In genomic region chr20:44785768-44786167, GRCh38 we compare ENCODE assay signal across 1 cellular context.
TF ChIP-seq lines count a peak whose summit lies in the region.

No MANE protein-coding gene starts in this region.

TF ChIP-seq in H1, 55 proteins besides CTCF, POLR2A, EP300 and RAD21:
- no peak for TF ChIP-seq POU5F1 (IDR thresholded peaks at IDR 0.05; ENCODE audit: low read depth, low read length)
- no peak for TF ChIP-seq CEBPB (IDR thresholded peaks at IDR 0.05; ENCODE audit: low read depth, low read length)
- no peak for TF ChIP-seq GTF2F1 (IDR thresholded peaks at IDR 0.05; ENCODE audit: borderline replicate concordance, low read depth, low read length)
- no peak for TF ChIP-seq JUN (IDR thresholded peaks at IDR 0.05; ENCODE audit: low read depth, low read length)
- TF ChIP-seq BRCA1 (IDR thresholded peaks at IDR 0.05; ENCODE audit: low read depth, low read length): no peak
- TF ChIP-seq SIX5 (IDR thresholded peaks at IDR 0.05; ENCODE audit: low read depth, low read length): no peak
- TF ChIP-seq KDM1A (IDR thresholded peaks at IDR 0.05; ENCODE audit: borderline replicate concordance, low read length): no peak
- TF ChIP-seq FOSL1 (IDR thresholded peaks at IDR 0.05; ENCODE audit: insufficient read depth, low read depth, low read length): no peak
- TF ChIP-seq SUZ12 (IDR thresholded peaks at IDR 0.05; ENCODE audit: low read length): no peak
- peak; percentile 76 for TF ChIP-seq SRF (IDR thresholded peaks at IDR 0.05; ENCODE audit: low read depth, low read length)
- TF ChIP-seq YY1 (IDR thresholded peaks at IDR 0.05; ENCODE audit: low read depth, low read length): 0 out of 2 replicates have a peak, but pooled peaks have one; percentile 57
- TF ChIP-seq KDM5A (IDR thresholded peaks at IDR 0.05; ENCODE audit: low read length): no peak
- TF ChIP-seq CHD2 (IDR thresholded peaks at IDR 0.05; ENCODE audit: low read length): no peak
- TF ChIP-seq SIN3A (conservative IDR thresholded peaks at IDR 0.05 in 1 of 2, IDR thresholded peaks at IDR 0.05 in 1 of 2; ENCODE audit: low read depth in 1 of 2, low read length in 2 of 2): peak in 1 of 2 experiments; percentile 90; a peak in 2 of 4 replicates
- TF ChIP-seq SAP30 (IDR thresholded peaks at IDR 0.05; ENCODE audit: insufficient read depth, insufficient replicate concordance, low read length): no peak
- no peak for TF ChIP-seq PHF8 (conservative IDR thresholded peaks at IDR 0.05; ENCODE audit: low read depth, low read length)
- no peak for TF ChIP-seq JUND (IDR thresholded peaks at IDR 0.05; ENCODE audit: low read length)
- no peak for TF ChIP-seq HDAC2 (IDR thresholded peaks at IDR 0.05; ENCODE audit: borderline replicate concordance in 1 of 2, low read depth in 2 of 2, low read length in 2 of 2)
- no peak for TF ChIP-seq GABPA (IDR thresholded peaks at IDR 0.05; ENCODE audit: borderline replicate concordance, insufficient read depth, low read length)
- TF ChIP-seq CHD1 (IDR thresholded peaks at IDR 0.05; ENCODE audit: low read depth, low read length): no peak
- no peak for TF ChIP-seq ATF3 (IDR thresholded peaks at IDR 0.05; ENCODE audit: insufficient read depth, low read depth, low read length)
- no peak for TF ChIP-seq SP2 (IDR thresholded peaks at IDR 0.05; ENCODE audit: low read length)
- no peak for TF ChIP-seq SP4 (IDR thresholded peaks at IDR 0.05; ENCODE audit: low read length)
- TF ChIP-seq, protein P1, sequence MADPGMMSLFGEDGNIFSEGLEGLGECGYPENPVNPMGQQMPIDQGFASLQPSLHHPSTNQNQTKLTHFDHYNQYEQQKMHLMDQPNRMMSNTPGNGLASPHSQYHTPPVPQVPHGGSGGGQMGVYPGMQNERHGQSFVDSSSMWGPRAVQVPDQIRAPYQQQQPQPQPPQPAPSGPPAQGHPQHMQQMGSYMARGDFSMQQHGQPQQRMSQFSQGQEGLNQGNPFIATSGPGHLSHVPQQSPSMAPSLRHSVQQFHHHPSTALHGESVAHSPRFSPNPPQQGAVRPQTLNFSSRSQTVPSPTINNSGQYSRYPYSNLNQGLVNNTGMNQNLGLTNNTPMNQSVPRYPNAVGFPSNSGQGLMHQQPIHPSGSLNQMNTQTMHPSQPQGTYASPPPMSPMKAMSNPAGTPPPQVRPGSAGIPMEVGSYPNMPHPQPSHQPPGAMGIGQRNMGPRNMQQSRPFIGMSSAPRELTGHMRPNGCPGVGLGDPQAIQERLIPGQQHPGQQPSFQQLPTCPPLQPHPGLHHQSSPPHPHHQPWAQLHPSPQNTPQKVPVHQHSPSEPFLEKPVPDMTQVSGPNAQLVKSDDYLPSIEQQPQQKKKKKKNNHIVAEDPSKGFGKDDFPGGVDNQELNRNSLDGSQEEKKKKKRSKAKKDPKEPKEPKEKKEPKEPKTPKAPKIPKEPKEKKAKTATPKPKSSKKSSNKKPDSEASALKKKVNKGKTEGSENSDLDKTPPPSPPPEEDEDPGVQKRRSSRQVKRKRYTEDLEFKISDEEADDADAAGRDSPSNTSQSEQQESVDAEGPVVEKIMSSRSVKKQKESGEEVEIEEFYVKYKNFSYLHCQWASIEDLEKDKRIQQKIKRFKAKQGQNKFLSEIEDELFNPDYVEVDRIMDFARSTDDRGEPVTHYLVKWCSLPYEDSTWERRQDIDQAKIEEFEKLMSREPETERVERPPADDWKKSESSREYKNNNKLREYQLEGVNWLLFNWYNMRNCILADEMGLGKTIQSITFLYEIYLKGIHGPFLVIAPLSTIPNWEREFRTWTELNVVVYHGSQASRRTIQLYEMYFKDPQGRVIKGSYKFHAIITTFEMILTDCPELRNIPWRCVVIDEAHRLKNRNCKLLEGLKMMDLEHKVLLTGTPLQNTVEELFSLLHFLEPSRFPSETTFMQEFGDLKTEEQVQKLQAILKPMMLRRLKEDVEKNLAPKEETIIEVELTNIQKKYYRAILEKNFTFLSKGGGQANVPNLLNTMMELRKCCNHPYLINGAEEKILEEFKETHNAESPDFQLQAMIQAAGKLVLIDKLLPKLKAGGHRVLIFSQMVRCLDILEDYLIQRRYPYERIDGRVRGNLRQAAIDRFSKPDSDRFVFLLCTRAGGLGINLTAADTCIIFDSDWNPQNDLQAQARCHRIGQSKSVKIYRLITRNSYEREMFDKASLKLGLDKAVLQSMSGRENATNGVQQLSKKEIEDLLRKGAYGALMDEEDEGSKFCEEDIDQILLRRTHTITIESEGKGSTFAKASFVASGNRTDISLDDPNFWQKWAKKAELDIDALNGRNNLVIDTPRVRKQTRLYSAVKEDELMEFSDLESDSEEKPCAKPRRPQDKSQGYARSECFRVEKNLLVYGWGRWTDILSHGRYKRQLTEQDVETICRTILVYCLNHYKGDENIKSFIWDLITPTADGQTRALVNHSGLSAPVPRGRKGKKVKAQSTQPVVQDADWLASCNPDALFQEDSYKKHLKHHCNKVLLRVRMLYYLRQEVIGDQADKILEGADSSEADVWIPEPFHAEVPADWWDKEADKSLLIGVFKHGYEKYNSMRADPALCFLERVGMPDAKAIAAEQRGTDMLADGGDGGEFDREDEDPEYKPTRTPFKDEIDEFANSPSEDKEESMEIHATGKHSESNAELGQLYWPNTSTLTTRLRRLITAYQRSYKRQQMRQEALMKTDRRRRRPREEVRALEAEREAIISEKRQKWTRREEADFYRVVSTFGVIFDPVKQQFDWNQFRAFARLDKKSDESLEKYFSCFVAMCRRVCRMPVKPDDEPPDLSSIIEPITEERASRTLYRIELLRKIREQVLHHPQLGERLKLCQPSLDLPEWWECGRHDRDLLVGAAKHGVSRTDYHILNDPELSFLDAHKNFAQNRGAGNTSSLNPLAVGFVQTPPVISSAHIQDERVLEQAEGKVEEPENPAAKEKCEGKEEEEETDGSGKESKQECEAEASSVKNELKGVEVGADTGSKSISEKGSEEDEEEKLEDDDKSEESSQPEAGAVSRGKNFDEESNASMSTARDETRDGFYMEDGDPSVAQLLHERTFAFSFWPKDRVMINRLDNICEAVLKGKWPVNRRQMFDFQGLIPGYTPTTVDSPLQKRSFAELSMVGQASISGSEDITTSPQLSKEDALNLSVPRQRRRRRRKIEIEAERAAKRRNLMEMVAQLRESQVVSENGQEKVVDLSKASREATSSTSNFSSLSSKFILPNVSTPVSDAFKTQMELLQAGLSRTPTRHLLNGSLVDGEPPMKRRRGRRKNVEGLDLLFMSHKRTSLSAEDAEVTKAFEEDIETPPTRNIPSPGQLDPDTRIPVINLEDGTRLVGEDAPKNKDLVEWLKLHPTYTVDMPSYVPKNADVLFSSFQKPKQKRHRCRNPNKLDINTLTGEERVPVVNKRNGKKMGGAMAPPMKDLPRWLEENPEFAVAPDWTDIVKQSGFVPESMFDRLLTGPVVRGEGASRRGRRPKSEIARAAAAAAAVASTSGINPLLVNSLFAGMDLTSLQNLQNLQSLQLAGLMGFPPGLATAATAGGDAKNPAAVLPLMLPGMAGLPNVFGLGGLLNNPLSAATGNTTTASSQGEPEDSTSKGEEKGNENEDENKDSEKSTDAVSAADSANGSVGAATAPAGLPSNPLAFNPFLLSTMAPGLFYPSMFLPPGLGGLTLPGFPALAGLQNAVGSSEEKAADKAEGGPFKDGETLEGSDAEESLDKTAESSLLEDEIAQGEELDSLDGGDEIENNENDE (IDR thresholded peaks at IDR 0.05; ENCODE audit: insufficient replicate concordance, low read length): no peak
- TF ChIP-seq TAF1 (IDR thresholded peaks at IDR 0.05; ENCODE audit: low read depth, low read length): no peak
- no peak for TF ChIP-seq EGR1 (IDR thresholded peaks at IDR 0.05; ENCODE audit: borderline replicate concordance, low read depth, low read length)
- no peak for TF ChIP-seq MAFK (IDR thresholded peaks at IDR 0.05; ENCODE audit: low read depth, low read length)
- TF ChIP-seq BCL11A (IDR thresholded peaks at IDR 0.05; ENCODE audit: low read depth in 2 of 2, low read length in 2 of 2): no peak
- peak; percentile 71; the same call in 1 of the 2 replicates for TF ChIP-seq TEAD4 (IDR thresholded peaks at IDR 0.05; ENCODE audit: low read depth, low read length)
- TF ChIP-seq, protein P2, sequence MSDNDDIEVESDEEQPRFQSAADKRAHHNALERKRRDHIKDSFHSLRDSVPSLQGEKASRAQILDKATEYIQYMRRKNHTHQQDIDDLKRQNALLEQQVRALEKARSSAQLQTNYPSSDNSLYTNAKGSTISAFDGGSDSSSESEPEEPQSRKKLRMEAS (IDR thresholded peaks at IDR 0.05): no peak
- TF ChIP-seq KDM4A (IDR thresholded peaks at IDR 0.05; ENCODE audit: low read depth, low read length, severe bottlenecking): no peak
- TF ChIP-seq BACH1 (IDR thresholded peaks at IDR 0.05; ENCODE audit: low read length): no peak
- TF ChIP-seq ASH2L (IDR thresholded peaks at IDR 0.05; ENCODE audit: low read length): no peak
- no peak for TF ChIP-seq RBBP5 (IDR thresholded peaks at IDR 0.05; ENCODE audit: borderline replicate concordance, low read depth, low read length)
- TF ChIP-seq, protein P3, sequence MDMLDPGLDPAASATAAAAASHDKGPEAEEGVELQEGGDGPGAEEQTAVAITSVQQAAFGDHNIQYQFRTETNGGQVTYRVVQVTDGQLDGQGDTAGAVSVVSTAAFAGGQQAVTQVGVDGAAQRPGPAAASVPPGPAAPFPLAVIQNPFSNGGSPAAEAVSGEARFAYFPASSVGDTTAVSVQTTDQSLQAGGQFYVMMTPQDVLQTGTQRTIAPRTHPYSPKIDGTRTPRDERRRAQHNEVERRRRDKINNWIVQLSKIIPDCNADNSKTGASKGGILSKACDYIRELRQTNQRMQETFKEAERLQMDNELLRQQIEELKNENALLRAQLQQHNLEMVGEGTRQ (IDR thresholded peaks at IDR 0.05; ENCODE audit: low read length): no peak
- no peak for TF ChIP-seq RFX5 (IDR thresholded peaks at IDR 0.05; ENCODE audit: borderline replicate concordance, low read depth, low read length)
- TF ChIP-seq ZNF274 (IDR thresholded peaks at IDR 0.05; ENCODE audit: borderline replicate concordance, extremely low read depth, low read length): no peak
- TF ChIP-seq E2F6 (IDR thresholded peaks at IDR 0.05): no peak
- TF ChIP-seq CBX5 (IDR thresholded peaks at IDR 0.05; ENCODE audit: low read depth, low read length): no peak
- peak; percentile 94 for TF ChIP-seq TCF12 (IDR thresholded peaks at IDR 0.05; ENCODE audit: low read depth, low read length)
- no peak for TF ChIP-seq RXRA (IDR thresholded peaks at IDR 0.05; ENCODE audit: insufficient read depth, low read depth, low read length)
- no peak for TF ChIP-seq SIRT6 (IDR thresholded peaks at IDR 0.05; ENCODE audit: low read length)
- TF ChIP-seq SP1 (IDR thresholded peaks at IDR 0.05; ENCODE audit: low read depth, low read length): no peak; the same call in 1 of the 2 replicates
- TF ChIP-seq POLR2AphosphoS5 (IDR thresholded peaks at IDR 0.05; ENCODE audit: low read depth, low read length): no peak
- 0 out of 2 replicates have a peak, but pooled peaks have one; percentile 7 for TF ChIP-seq CREB1 (IDR thresholded peaks at IDR 0.05)
- TF ChIP-seq RNF2 (IDR thresholded peaks at IDR 0.05; ENCODE audit: borderline replicate concordance, low read depth, low read length, missing control alignments, poor library complexity, severe bottlenecking): no peak
- TF ChIP-seq TAF7 (optimal IDR thresholded peaks at IDR 0.05; ENCODE audit: borderline replicate concordance, low read depth, low read length): no peak
- TF ChIP-seq NANOG (IDR thresholded peaks at IDR 0.05; ENCODE audit: insufficient read depth, low read depth, low read length, poor library complexity, severe bottlenecking): peak; percentile 22
- TF ChIP-seq EZH2 (IDR thresholded peaks at IDR 0.05; ENCODE audit: low read depth, low read length, severe bottlenecking): no peak
- no peak for TF ChIP-seq HDAC6 (IDR thresholded peaks at IDR 0.05; ENCODE audit: low read depth, low read length)
- no peak for TF ChIP-seq NRF1 (IDR thresholded peaks at IDR 0.05; ENCODE audit: low read depth, low read length)
- no peak for TF ChIP-seq CTBP2 (IDR thresholded peaks at IDR 0.05; ENCODE audit: borderline replicate concordance, insufficient read depth, insufficient read length, low read length)
- TF ChIP-seq CBX8 (IDR thresholded peaks at IDR 0.05; ENCODE audit: borderline replicate concordance, low read depth, low read length): no peak
- no peak for TF ChIP-seq ATF2 (IDR thresholded peaks at IDR 0.05; ENCODE audit: low read length)
TF ChIP-seq in H1: peak in this region for 7.
